Comparison of ENCODE assay signal across 11 cellular contexts in the genomic region with DNA sequence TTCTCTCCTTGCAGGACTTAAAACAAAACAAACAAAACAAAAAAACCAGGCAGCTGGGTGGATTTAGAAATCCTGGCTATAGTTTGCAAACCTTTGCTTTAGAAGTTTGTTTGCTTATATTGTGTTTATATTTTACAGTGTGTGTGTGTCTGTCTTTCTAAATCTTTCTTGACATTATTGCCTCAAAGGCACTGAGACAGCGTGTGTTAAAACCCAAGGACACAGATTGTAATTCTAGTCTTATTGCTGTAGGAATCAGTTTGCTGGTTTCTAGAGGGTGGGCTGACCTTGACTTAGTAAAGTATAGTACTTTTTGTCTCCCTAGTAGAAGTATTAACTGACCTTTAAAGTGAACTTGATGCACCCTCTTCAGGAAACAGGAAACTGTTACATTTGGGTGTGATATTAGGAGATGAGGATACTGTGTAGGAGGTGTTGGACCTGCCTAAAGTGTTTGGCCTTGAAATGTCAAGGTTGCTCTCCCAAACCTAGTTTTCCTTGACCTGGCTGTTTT.
A peak's percentile ranks its signal among the peaks of the same experiment; 100 is the strongest.
DNase-seq lines count a peak whose midpoint lies in the region; ATAC-seq and TF ChIP-seq lines count a peak whose summit lies in the region.
"Had no signal": no experiment of that assay in that cellular context is flagged by ENCODE, and none has a peak within 500 bp of the region (broad histone marks: within the 10 kb centered on the region; RNA-seq: fewer than 3 reads in every experiment).

No MANE protein-coding gene starts in this region.

- DNase-seq in Karpas-422 (no peak), left lung (no peak), LoVo (ENCODE audit: low spot score) (no peak), NCI-H82 (lab: John Stamatoyannopoulos, UW) (no peak), erythroblast (lab: John Stamatoyannopoulos, UW) (no peak), NCI-H2227 (lab: John Stamatoyannopoulos, UW; ENCODE audit: unreplicated experiment) (no peak)
- no peak for DNase-seq in activated T-helper 1 cell treated with anti-CD3 and anti-CD28 coated beads, Interleukin-12 subunit alpha, Interleukin-12 subunit beta, Interleukin-2, Interleukin-4 antibody, amounts not matched to agents 30 ng/mL and 10 ng/mL and 1 ng/mL, durations not matched to agents 14 hours and 24 hours and 36 hours (ENCODE audit: low spot score)
- DNase-seq: CD8-positive, alpha-beta memory T cell; naive thymus-derived CD8-positive, alpha-beta T cell; uterus had no signal

- H3K36me3 Mint-ChIP-seq in activated T-helper 1 cell treated with anti-CD3 and anti-CD28 coated beads, Interleukin-12 subunit alpha, Interleukin-12 subunit beta, Interleukin-2, Interleukin-4 antibody, amounts not matched to agents 30 ng/mL and 10 ng/mL and 1 ng/mL, durations not matched to agents 14 hours and 24 hours and 36 hours (ENCODE audit: low read depth), result peaks cover 10% of the 10 kb centered on the region

- TF ChIP-seq CTCF in left lung (IDR thresholded peaks at IDR 0.05), result no peak

- no peaks in the 10 kb centered on the region for H3K9me3 Mint-ChIP-seq in activated T-helper 1 cell treated with anti-CD3 and anti-CD28 coated beads, Interleukin-12 subunit alpha, Interleukin-12 subunit beta, Interleukin-2, Interleukin-4 antibody, amounts not matched to agents 30 ng/mL and 10 ng/mL and 1 ng/mL, durations not matched to agents 14 hours and 24 hours and 36 hours
- H3K9me3 Mint-ChIP-seq: CD8-positive, alpha-beta memory T cell had no signal

- no peaks in the 10 kb centered on the region for H3K27me3 Mint-ChIP-seq in activated T-helper 1 cell treated with anti-CD3 and anti-CD28 coated beads, Interleukin-12 subunit alpha, Interleukin-12 subunit beta, Interleukin-2, Interleukin-4 antibody, amounts not matched to agents 30 ng/mL and 10 ng/mL and 1 ng/mL, durations not matched to agents 14 hours and 24 hours and 36 hours (ENCODE audit: insufficient read depth)
- H3K27me3 Mint-ChIP-seq: CD8-positive, alpha-beta memory T cell; naive thymus-derived CD8-positive, alpha-beta T cell had no signal

- peak overlapping the region; percentile 5 for H3K4me2 ChIP-seq in Karpas-422 (ENCODE audit: low read depth, low read length, poor library complexity, severe bottlenecking)

- H4K20me1 ChIP-seq in Karpas-422 (ENCODE audit: insufficient read depth, low read depth, low read length), result no peaks in the 10 kb centered on the region

- peaks cover 24% of the 10 kb centered on the region for H3K36me3 ChIP-seq in Karpas-422 (ENCODE audit: insufficient read depth, low read length)
- no peaks in the 10 kb centered on the region for H3K36me3 ChIP-seq in left lung
- H3K36me3 ChIP-seq: uterus had no signal

- H3K9me2 ChIP-seq in Karpas-422 (replicated peaks; ENCODE audit: insufficient read depth, low read length), result no peaks in the 10 kb centered on the region

- H3K9ac ChIP-seq in Karpas-422 (ENCODE audit: low read length), result 0 out of 2 replicates have a peak overlapping the region, but pooled peaks have one; percentile 4

- ATAC-seq in GM18907 (IDR thresholded peaks at IDR 0.05; ENCODE audit: unreplicated experiment), result peak; percentile 59
- ATAC-seq in left lung, result peak; percentile 67
- ATAC-seq: naive thymus-derived CD8-positive, alpha-beta T cell had no signal

- H3K4me1 ChIP-seq in Karpas-422 (ENCODE audit: low read length) (peaks cover 55% of the 10 kb centered on the region), left lung (peaks cover 11 to 68% of the 10 kb centered on the region in 2 donors)

- peak overlapping the region; percentile 47; the same call in 1 of the 2 replicates for H3K27ac ChIP-seq in Karpas-422 (ENCODE audit: low read length)
- no peak overlapping the region for H3K27ac ChIP-seq in left lung

- H3K4me1 Mint-ChIP-seq in activated T-helper 1 cell treated with anti-CD3 and anti-CD28 coated beads, Interleukin-12 subunit alpha, Interleukin-12 subunit beta, Interleukin-2, Interleukin-4 antibody, amounts not matched to agents 30 ng/mL and 10 ng/mL and 1 ng/mL, durations not matched to agents 14 hours and 24 hours and 36 hours (ENCODE audit: low read depth), result peaks cover 12% of the 10 kb centered on the region

- H3K9me3 ChIP-seq in Karpas-422 (ENCODE audit: low read length) (no peaks in the 10 kb centered on the region), left lung (no peaks in the 10 kb centered on the region)
- H3K9me3 ChIP-seq: uterus had no signal

- H3K27ac Mint-ChIP-seq in activated T-helper 1 cell treated with anti-CD3 and anti-CD28 coated beads, Interleukin-12 subunit alpha, Interleukin-12 subunit beta, Interleukin-2, Interleukin-4 antibody, amounts not matched to agents 30 ng/mL and 10 ng/mL and 1 ng/mL, durations not matched to agents 14 hours and 24 hours and 36 hours, result peak overlapping the region; percentile 30

- H3K27me3 ChIP-seq in Karpas-422 (ENCODE audit: low read length), result no peaks in the 10 kb centered on the region
- H3K27me3 ChIP-seq in left lung, result no peaks in the 10 kb centered on the region
- H3K27me3 ChIP-seq: uterus had no signal

- no peak overlapping the region for H3K4me3 ChIP-seq in Karpas-422 (ENCODE audit: low read length)
- H3K4me3 ChIP-seq in left lung, result no peak overlapping the region
- H3K4me3 ChIP-seq: uterus had no signal

- no peak for TF ChIP-seq POLR2A in erythroblast (IDR thresholded peaks at IDR 0.05; ENCODE audit: low read length)

- peaks cover 100% of the 10 kb centered on the region for H3K79me2 ChIP-seq in Karpas-422 (ENCODE audit: low read length)

- no peak overlapping the region for H3K4me3 Mint-ChIP-seq in activated T-helper 1 cell treated with anti-CD3 and anti-CD28 coated beads, Interleukin-12 subunit alpha, Interleukin-12 subunit beta, Interleukin-2, Interleukin-4 antibody, amounts not matched to agents 30 ng/mL and 10 ng/mL and 1 ng/mL, durations not matched to agents 14 hours and 24 hours and 36 hours
- H3K4me3 Mint-ChIP-seq: naive thymus-derived CD8-positive, alpha-beta T cell had no signal

- intact Hi-C loops in activated T-helper 1 cell treated with anti-CD3 and anti-CD28 coated beads, Interleukin-12 subunit alpha, Interleukin-12 subunit beta, Interleukin-2, Interleukin-4 antibody, amounts not matched to agents 30 ng/mL and 10 ng/mL and 1 ng/mL, durations not matched to agents 14 hours and 24 hours and 36 hours (cut with micrococcal nuclease), result loop anchor here (10.0 kb wide), 1 partner anchor 225 kb away; no protein-coding TSS in a partner anchor
- intact Hi-C loops in left lung (cut with DNase I), result no loop called here

- H2AFZ ChIP-seq in Karpas-422 (ENCODE audit: low read length), result no peak overlapping the region
